Comparison of ENCODE assay signal across 21 cellular contexts in genomic region chr5:132223861-132224260, GRCh38. TPM values are rescaled to one million over a fixed set of nuclear protein-coding genes. Genes with fewer than 3 reads are reported as not detected.
DNase-seq lines count a peak whose midpoint lies in the region; ATAC-seq and TF ChIP-seq lines count a peak whose summit lies in the region.
"Had no signal": no experiment of that assay in that cellular context is flagged by ENCODE, and none has a peak within 500 bp of the region (broad histone marks: within the 10 kb centered on the region; RNA-seq: fewer than 3 reads in every experiment).

No MANE protein-coding gene starts in this region.

- H3K27me3 ChIP-seq in RWPE2 (ENCODE audit: insufficient read depth, poor library complexity, severe bottlenecking) (no peaks in the 10 kb centered on the region), esophagus muscularis mucosa (no peaks in the 10 kb centered on the region), osteoblast (ENCODE audit: insufficient read depth, low read length) (no peaks in the 10 kb centered on the region), transverse colon (no peaks in the 10 kb centered on the region)
- H3K27me3 ChIP-seq: adrenal gland had no signal

- H3K4me2 ChIP-seq in osteoblast (ENCODE audit: insufficient read depth, low read length): no peak overlapping the region

- H3K4me1 ChIP-seq in RWPE2 (ENCODE audit: insufficient read depth, poor library complexity, severe bottlenecking) (peaks cover 25% of the 10 kb centered on the region), esophagus muscularis mucosa (peaks cover 81 to 96% (median 92%) of the 10 kb centered on the region in 4 donors), osteoblast (ENCODE audit: insufficient read depth, low read length) (peaks cover 54% of the 10 kb centered on the region), transverse colon (peaks cover 29 to 54% (median 41%) of the 10 kb centered on the region in 4 donors)

- TF ChIP-seq EP300 in esophagus muscularis mucosa (IDR thresholded peaks at IDR 0.05) (no peak), transverse colon (IDR thresholded peaks at IDR 0.05; ENCODE audit: low read depth) (no peak)

- H3K4me3 ChIP-seq in RWPE2 (ENCODE audit: severe bottlenecking) (no peak overlapping the region), esophagus muscularis mucosa (no peak overlapping the region), osteoblast (ENCODE audit: insufficient read depth, low read length) (no peak overlapping the region), transverse colon (no peak overlapping the region)
- H3K4me3 ChIP-seq: adrenal gland had no signal

- H3K27ac ChIP-seq in RWPE2 (ENCODE audit: poor library complexity, severe bottlenecking): peak overlapping the region; percentile 83
- H3K27ac ChIP-seq in esophagus muscularis mucosa (replicated peaks in 1 of 4): peak overlapping the region; percentile 91 to 96 (median 93)
- peak overlapping the region; percentile 89 for H3K27ac ChIP-seq in osteoblast (ENCODE audit: low read depth, low read length)
- H3K27ac ChIP-seq in transverse colon: peak overlapping the region; percentile 93 to 95 (median 93)
- H3K27ac ChIP-seq: VCaP had no signal

- no peak for TF ChIP-seq POLR2A in esophagus muscularis mucosa (IDR thresholded peaks at IDR 0.05; ENCODE audit: low read depth)
- no peak for TF ChIP-seq POLR2A in transverse colon (IDR thresholded peaks at IDR 0.05)

- no peak overlapping the region for H2AFZ ChIP-seq in osteoblast (ENCODE audit: low read length)

- no peak for ATAC-seq in RWPE2 (ENCODE audit: low read depth)
- ATAC-seq in GM21390 (IDR thresholded peaks at IDR 0.05; ENCODE audit: unreplicated experiment): no peak
- ATAC-seq: activated CD8-positive, alpha-beta T cell treated with anti-CD3 and anti-CD28 coated beads for 36 hours; HepG2; left colon; Right ventricle myocardium inferior; stimulated activated naive CD8-positive, alpha-beta T cell treated with anti-CD3 and anti-CD28 coated beads, Interleukin-15, Interleukin-2, amounts not matched to agents 100 U/mL and 50 U/mL, for 24 hours had no signal

- H3K9me3 ChIP-seq in RWPE2 (ENCODE audit: severe bottlenecking) (no peaks in the 10 kb centered on the region), esophagus muscularis mucosa (no peaks in the 10 kb centered on the region), osteoblast (ENCODE audit: low read depth, low read length) (no peaks in the 10 kb centered on the region), transverse colon (no peaks in the 10 kb centered on the region)
- H3K9me3 ChIP-seq: adrenal gland, Caco-2 had no signal

- H4K20me1 ChIP-seq in osteoblast (ENCODE audit: insufficient read depth, low read length): peaks cover 44% of the 10 kb centered on the region

- peaks cover 64% of the 10 kb centered on the region for H3K79me2 ChIP-seq in osteoblast (ENCODE audit: insufficient read depth, low read length)

- intact Hi-C loops in esophagus muscularis mucosa (cut with DNase I): no loop called here
- intact Hi-C loops in transverse colon (cut with DNase I; ENCODE audit: low total_unique reads): no loop called here

- TF ChIP-seq CTCF in RWPE2 (IDR thresholded peaks at IDR 0.05; ENCODE audit: poor library complexity, severe bottlenecking) (no peak), esophagus muscularis mucosa (IDR thresholded peaks at IDR 0.05) (no peak), osteoblast (IDR thresholded peaks at IDR 0.05; ENCODE audit: extremely low read depth, low read depth, low read length) (no peak), transverse colon (IDR thresholded peaks at IDR 0.05) (no peak)

- peak; percentile 19 for DNase-seq in RWPE2 (ENCODE audit: low spot score)
- DNase-seq in esophagus muscularis mucosa (ENCODE audit: extremely low spot score): no peak
- DNase-seq in osteoblast (ENCODE audit: insufficient read length, low spot score, missing footprints): no peak
- DNase-seq in transverse colon: no peak
- no peak for DNase-seq in T-helper 2 cell
- DNase-seq in NOMO-1 (lab: John Stamatoyannopoulos, UW; ENCODE audit: unreplicated experiment in 2 of 2): no peak
- DNase-seq: activated CD8-positive, alpha-beta T cell treated with anti-CD3 and anti-CD28 coated beads for 36 hours; EL; endodermal cell; foreskin fibroblast; naive B cell; NCI-H510A; stimulated activated naive CD8-positive, alpha-beta T cell treated with anti-CD3 and anti-CD28 coated beads, Interleukin-15, Interleukin-2, amounts not matched to agents 100 U/mL and 50 U/mL, for 24 hours; T-helper 1 cell had no signal

- WGBS in esophagus muscularis mucosa: 100% methylated on average over 2 of the region's 2 CpGs
- 89% methylated on average over 2 of the region's 2 CpGs; no CpG with 5 or more reads in 1 of the 2 donors for WGBS in transverse colon (ENCODE audit: low coverage in 1 of 2), 2 donors

- in situ Hi-C loops in transverse colon (cut with MboI; ENCODE audit: low pct_ligation_motif_present in 1 of 4, low pct_unique_long_range_greater_than_20kb in 1 of 4, low sequenced_read_pairs in 3 of 4): no loop called here

- H3K36me3 ChIP-seq in RWPE2 (ENCODE audit: low read depth): no peaks in the 10 kb centered on the region; the same call in 1 of the 2 replicates
- no peaks in the 10 kb centered on the region for H3K36me3 ChIP-seq in esophagus muscularis mucosa
- no peaks in the 10 kb centered on the region for H3K36me3 ChIP-seq in osteoblast (ENCODE audit: insufficient read depth, low read length)
- H3K36me3 ChIP-seq in transverse colon: no peaks in the 10 kb centered on the region
- H3K36me3 ChIP-seq: adrenal gland had no signal

RNA-seq across cellular contexts. Expression of gene P4HA2, which starts 3.8 kb away (rescaled TPM):
- total RNA-seq in esophagus muscularis mucosa: 10 to 100 TPM; 28.8 to 44.7 (median 30.8) TPM
- total RNA-seq in osteoblast: 155 and 186 TPM in 2 replicates
- 10 to 100 TPM; 22.1 to 53.5 (median 32.7) TPM for total RNA-seq in transverse colon

RNA-seq across cellular contexts. Expression of gene PDLIM4, which starts 33.6 kb away (rescaled TPM):
- 100 to 1,000 TPM in 3 of 4 donors, 10 to 100 TPM in 1; 59.4 to 199 (median 134) TPM for total RNA-seq in esophagus muscularis mucosa
- 47.7 and 67.7 TPM in 2 replicates for total RNA-seq in osteoblast
- total RNA-seq in transverse colon: 10 to 100 TPM in 3 of 4 donors, 1 to 10 TPM in 1; 9.7 to 43.4 (median 19.7) TPM
- total RNA-seq: activated CD8-positive, alpha-beta T cell treated with anti-CD3 and anti-CD28 coated beads for 36 hours; Caco-2 had no signal
